1 cellular context compared by ENCODE assay signal in the genomic region with DNA sequence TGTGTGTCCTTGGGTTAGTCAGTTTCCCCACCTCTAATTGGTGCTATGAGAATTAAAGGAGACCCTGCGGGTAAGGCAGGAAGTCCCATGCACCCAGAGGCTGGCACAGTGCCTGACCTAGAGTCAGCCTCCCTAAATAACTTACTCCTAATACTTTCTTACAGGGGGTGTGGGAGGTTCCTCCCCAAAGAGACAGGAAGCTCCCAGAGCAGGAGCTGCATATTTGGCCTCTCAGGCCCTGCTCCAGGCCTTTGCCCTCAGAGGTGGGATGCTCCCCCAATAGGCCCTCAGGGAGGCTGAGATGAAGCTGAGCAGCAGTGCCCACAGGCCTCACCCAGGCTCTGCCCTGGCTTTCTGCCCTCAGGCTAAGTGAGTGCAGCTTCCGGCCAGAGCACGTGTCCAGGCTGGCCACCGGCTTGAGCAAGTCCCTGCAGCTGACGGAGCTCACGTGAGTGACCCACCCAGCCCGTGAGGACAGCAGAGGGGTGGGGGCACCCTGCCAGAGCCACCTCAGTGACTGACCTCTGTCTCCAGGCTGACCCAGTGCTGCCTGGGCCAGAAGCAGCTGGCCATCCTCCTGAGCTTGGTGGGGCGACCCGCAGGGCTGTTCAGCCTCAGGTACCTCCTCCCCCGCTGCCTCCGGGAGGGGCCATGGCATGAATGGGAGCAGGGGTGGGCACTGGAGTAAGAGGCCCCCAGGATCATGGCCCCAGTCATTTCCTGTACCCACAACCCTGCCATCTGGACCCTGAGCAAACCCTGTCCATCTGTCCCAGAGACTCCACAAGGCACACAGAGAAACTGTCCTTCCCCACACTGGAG.
A peak's percentile ranks its signal among the peaks of the same experiment; 100 is the strongest.
TF ChIP-seq lines count a peak whose summit lies in the region.

No MANE protein-coding gene starts in this region.

TF ChIP-seq in SK-N-SH, 30 proteins besides CTCF, POLR2A, EP300 and RAD21 (continued from another document):
- no peak for TF ChIP-seq RFX5 (IDR thresholded peaks at IDR 0.05; ENCODE audit: low read length)
- no peak for TF ChIP-seq MEF2A (IDR thresholded peaks at IDR 0.05; ENCODE audit: borderline replicate concordance, low read depth)
- TF ChIP-seq FOXM1 (IDR thresholded peaks at IDR 0.05; ENCODE audit: low read depth): no peak
- TF ChIP-seq NRF1 (IDR thresholded peaks at IDR 0.05; ENCODE audit: low read depth, low read length): no peak
- TF ChIP-seq, protein P1, sequence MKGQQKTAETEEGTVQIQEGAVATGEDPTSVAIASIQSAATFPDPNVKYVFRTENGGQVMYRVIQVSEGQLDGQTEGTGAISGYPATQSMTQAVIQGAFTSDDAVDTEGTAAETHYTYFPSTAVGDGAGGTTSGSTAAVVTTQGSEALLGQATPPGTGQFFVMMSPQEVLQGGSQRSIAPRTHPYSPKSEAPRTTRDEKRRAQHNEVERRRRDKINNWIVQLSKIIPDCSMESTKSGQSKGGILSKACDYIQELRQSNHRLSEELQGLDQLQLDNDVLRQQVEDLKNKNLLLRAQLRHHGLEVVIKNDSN (IDR thresholded peaks at IDR 0.05; ENCODE audit: borderline replicate concordance, low read depth): peak; percentile 68
- TF ChIP-seq TAF1 (IDR thresholded peaks at IDR 0.05; ENCODE audit: borderline replicate concordance, low read depth, low read length): 0 out of 2 replicates have a peak, but pooled peaks have one; percentile 17
- TF ChIP-seq MXI1 (IDR thresholded peaks at IDR 0.05; ENCODE audit: low read depth, low read length): peak; percentile 40; the same call in 1 of the 2 replicates
- TF ChIP-seq FOXJ3 (CRISPR knock-in tag; IDR thresholded peaks at IDR 0.05): peak; percentile 58; the same call in 1 of the 2 replicates
- TF ChIP-seq, protein P2, sequence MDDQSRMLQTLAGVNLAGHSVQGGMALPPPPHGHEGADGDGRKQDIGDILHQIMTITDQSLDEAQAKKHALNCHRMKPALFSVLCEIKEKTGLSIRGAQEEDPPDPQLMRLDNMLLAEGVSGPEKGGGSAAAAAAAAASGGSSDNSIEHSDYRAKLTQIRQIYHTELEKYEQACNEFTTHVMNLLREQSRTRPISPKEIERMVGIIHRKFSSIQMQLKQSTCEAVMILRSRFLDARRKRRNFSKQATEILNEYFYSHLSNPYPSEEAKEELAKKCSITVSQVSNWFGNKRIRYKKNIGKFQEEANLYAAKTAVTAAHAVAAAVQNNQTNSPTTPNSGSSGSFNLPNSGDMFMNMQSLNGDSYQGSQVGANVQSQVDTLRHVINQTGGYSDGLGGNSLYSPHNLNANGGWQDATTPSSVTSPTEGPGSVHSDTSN (IDR thresholded peaks at IDR 0.05): no peak
- TF ChIP-seq CHD2 (IDR thresholded peaks at IDR 0.05; ENCODE audit: low read length, partially characterized antibody): peak; percentile 16
- no peak for TF ChIP-seq RCOR1 (IDR thresholded peaks at IDR 0.05; ENCODE audit: low read length)
- TF ChIP-seq, protein P3, sequence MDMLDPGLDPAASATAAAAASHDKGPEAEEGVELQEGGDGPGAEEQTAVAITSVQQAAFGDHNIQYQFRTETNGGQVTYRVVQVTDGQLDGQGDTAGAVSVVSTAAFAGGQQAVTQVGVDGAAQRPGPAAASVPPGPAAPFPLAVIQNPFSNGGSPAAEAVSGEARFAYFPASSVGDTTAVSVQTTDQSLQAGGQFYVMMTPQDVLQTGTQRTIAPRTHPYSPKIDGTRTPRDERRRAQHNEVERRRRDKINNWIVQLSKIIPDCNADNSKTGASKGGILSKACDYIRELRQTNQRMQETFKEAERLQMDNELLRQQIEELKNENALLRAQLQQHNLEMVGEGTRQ (IDR thresholded peaks at IDR 0.05; ENCODE audit: borderline replicate concordance, low read depth, low read length): 0 out of 2 replicates have a peak, but pooled peaks have one; percentile 35
- TF ChIP-seq YY1 (IDR thresholded peaks at IDR 0.05; ENCODE audit: low read depth): no peak
- TF ChIP-seq SMC3 (IDR thresholded peaks at IDR 0.05; ENCODE audit: low read depth, low read length): no peak
- TF ChIP-seq, protein P4, sequence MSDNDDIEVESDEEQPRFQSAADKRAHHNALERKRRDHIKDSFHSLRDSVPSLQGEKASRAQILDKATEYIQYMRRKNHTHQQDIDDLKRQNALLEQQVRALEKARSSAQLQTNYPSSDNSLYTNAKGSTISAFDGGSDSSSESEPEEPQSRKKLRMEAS (IDR thresholded peaks at IDR 0.05; ENCODE audit: low read depth): peak; percentile 79
- TF ChIP-seq, protein P5, sequence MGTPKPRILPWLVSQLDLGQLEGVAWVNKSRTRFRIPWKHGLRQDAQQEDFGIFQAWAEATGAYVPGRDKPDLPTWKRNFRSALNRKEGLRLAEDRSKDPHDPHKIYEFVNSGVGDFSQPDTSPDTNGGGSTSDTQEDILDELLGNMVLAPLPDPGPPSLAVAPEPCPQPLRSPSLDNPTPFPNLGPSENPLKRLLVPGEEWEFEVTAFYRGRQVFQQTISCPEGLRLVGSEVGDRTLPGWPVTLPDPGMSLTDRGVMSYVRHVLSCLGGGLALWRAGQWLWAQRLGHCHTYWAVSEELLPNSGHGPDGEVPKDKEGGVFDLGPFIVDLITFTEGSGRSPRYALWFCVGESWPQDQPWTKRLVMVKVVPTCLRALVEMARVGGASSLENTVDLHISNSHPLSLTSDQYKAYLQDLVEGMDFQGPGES (IDR thresholded peaks at IDR 0.05; ENCODE audit: low read depth, low read length): no peak
